1 cellular context compared by ENCODE assay signal in the genomic region with DNA sequence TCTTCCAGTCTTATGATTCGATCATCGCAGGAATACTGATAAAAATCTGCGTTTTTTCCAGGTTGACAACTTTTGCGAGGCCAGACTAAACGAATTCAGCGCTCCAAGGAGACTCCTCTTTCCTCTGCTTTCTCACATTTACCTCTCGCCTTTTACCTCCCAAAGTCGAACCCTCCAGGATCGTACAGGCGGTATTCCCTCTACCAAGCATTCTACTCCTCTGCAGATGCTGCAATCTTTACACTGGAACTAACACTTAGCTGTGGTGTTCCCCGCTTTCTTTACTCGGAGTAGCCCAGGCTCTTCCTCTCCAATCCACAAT.
TF ChIP-seq lines count a peak whose summit lies in the region.

No MANE protein-coding gene starts in this region.

TF ChIP-seq in H1, 55 proteins besides CTCF, POLR2A, EP300 and RAD21:
- TF ChIP-seq EZH2 (IDR thresholded peaks at IDR 0.05; ENCODE audit: low read depth, low read length, severe bottlenecking) = no peak
- TF ChIP-seq POLR2AphosphoS5 (IDR thresholded peaks at IDR 0.05; ENCODE audit: low read depth, low read length) = no peak
- TF ChIP-seq, protein P1, sequence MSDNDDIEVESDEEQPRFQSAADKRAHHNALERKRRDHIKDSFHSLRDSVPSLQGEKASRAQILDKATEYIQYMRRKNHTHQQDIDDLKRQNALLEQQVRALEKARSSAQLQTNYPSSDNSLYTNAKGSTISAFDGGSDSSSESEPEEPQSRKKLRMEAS (IDR thresholded peaks at IDR 0.05) = no peak
- TF ChIP-seq TBP (IDR thresholded peaks at IDR 0.05; ENCODE audit: low read depth, low read length) = no peak
- TF ChIP-seq SIN3A (conservative IDR thresholded peaks at IDR 0.05 in 1 of 2, IDR thresholded peaks at IDR 0.05 in 1 of 2; ENCODE audit: low read depth in 1 of 2, low read length in 2 of 2) = 0 out of 4 replicates have a peak, but pooled peaks of 1 of the 2 experiments have one; percentile 22
- TF ChIP-seq CBX5 (IDR thresholded peaks at IDR 0.05; ENCODE audit: low read depth, low read length) = no peak
- TF ChIP-seq PHF8 (conservative IDR thresholded peaks at IDR 0.05; ENCODE audit: low read depth, low read length) = no peak
TF ChIP-seq in H1: peak in this region for 1.
